8 cellular contexts compared by ENCODE assay signal in the genomic region with DNA sequence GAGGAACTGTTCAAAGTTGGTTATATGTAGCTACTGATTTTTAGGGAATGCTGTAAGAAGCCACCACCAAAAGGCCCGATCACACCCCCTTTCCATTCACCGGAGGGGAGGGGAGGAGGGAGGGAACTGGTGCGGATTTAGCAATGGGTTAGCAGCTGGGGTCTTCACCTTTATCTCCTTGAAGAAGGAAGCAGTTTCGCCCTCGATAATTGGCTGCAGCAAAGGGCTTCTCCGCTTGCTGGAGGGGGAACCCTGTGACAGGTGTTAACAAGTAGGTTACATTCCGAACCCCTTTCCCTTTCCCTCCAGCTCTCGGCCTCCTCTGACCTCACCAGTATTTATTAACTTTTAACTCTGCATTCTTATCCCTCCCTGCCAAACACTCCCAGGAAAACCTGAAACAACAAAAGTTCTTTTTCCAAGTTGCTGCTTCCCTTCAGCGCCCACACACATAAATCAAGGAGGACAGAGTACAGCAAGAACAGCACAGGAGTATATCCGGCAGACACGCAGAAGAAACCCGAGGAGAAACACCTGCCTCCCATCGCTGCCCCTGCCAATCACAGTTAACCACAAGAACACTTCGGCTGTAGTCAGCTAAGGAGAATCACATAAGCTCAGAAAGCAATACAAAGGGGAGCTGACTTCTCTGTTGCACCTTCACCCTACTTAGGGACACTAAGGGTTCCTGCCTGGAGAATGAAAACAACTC. TPM values are rescaled to one million over a fixed set of nuclear protein-coding genes. Genes with fewer than 3 reads are reported as not detected.
DNase-seq lines count a peak whose midpoint lies in the region; ATAC-seq and TF ChIP-seq lines count a peak whose summit lies in the region.

No MANE protein-coding gene starts in this region.

- H3K9ac ChIP-seq in mesenchymal stem cell (ENCODE audit: low read length) = no peak overlapping the region

- peak; percentile 96 for ATAC-seq in HG03135 (IDR thresholded peaks at IDR 0.05; ENCODE audit: unreplicated experiment)

- in situ Hi-C loops in brain microvascular endothelial cell (cut with HindIII; ENCODE audit: low pct_ligation_motif_present, low sequenced_read_pairs) = no loop called here

- TF ChIP-seq CTCF in cardiac muscle cell (IDR thresholded peaks at IDR 0.05; ENCODE audit: low read depth, low read length) = no peak
- no peak for TF ChIP-seq CTCF in brain microvascular endothelial cell (IDR thresholded peaks at IDR 0.05; ENCODE audit: low read depth, low read length, missing control alignments)

- H3K4me3 Mint-ChIP-seq in activated T-cell treated with anti-CD3 and anti-CD28 coated beads, Interleukin-2, amount 50 U/mL, for 24 hours = peak overlapping the region; percentile 32

- no peaks in the 10 kb centered on the region for H3K9me3 Mint-ChIP-seq in activated T-cell treated with anti-CD3 and anti-CD28 coated beads, Interleukin-2, amount 50 U/mL, for 24 hours

- no peak overlapping the region for H4K91ac ChIP-seq in mesenchymal stem cell (ENCODE audit: low read length)

- no peaks in the 10 kb centered on the region for H3K79me1 ChIP-seq in mesenchymal stem cell (replicated peaks; ENCODE audit: low read length, poor library complexity, severe bottlenecking)

- H3K27me3 Mint-ChIP-seq in activated T-cell treated with anti-CD3 and anti-CD28 coated beads, Interleukin-2, amount 50 U/mL, for 24 hours = no peaks in the 10 kb centered on the region

- no peaks in the 10 kb centered on the region for H3K9me3 ChIP-seq in cardiac muscle cell (ENCODE audit: low read depth)
- no peaks in the 10 kb centered on the region for H3K9me3 ChIP-seq in mesenchymal stem cell (ENCODE audit: control insufficient read depth, low read length)

- peak overlapping the region; percentile 70 for H3K4me2 ChIP-seq in mesenchymal stem cell (ENCODE audit: low read length, poor library complexity, severe bottlenecking)

- no peak for DNase-seq in cardiac muscle cell (ENCODE audit: low read depth in 1 of 2, low spot score in 1 of 2)
- DNase-seq in cardiac septum (ENCODE audit: low spot score) = no peak
- DNase-seq in activated T-cell treated with anti-CD3 and anti-CD28 coated beads, Interleukin-2, amount 50 U/mL, for 24 hours = peak; percentile 36
- DNase-seq in mesenchymal stem cell = peak; percentile 17
- DNase-seq in brain microvascular endothelial cell = no peak
- no peak for DNase-seq in HuH-7 (ENCODE audit: low spot score)
- no peak for DNase-seq in GM03348 (ENCODE audit: low spot score)

- no peak overlapping the region for H3K4me3 ChIP-seq in cardiac muscle cell
- no peak overlapping the region for H3K4me3 ChIP-seq in mesenchymal stem cell (ENCODE audit: insufficient read depth in 1 of 2, low read depth in 1 of 2, low read length in 2 of 2)
- H3K4me3 ChIP-seq in brain microvascular endothelial cell (ENCODE audit: low read depth, low read length) = no peak overlapping the region

- H3K18ac ChIP-seq in mesenchymal stem cell (ENCODE audit: low read depth in 1 of 2, low read length in 2 of 2) = no peak overlapping the region

- WGBS in mesenchymal stem cell = 60% methylated on average over 11 of the region's 14 CpGs

- H2BK5ac ChIP-seq in mesenchymal stem cell (ENCODE audit: low read depth, low read length, poor library complexity, severe bottlenecking) = no peak overlapping the region

- no peaks in the 10 kb centered on the region for H3K4me1 ChIP-seq in cardiac muscle cell (ENCODE audit: low read depth)
- H3K4me1 ChIP-seq in mesenchymal stem cell (ENCODE audit: control insufficient read depth, insufficient read depth, low read depth, low read length) = peaks cover 9% of the 10 kb centered on the region

- H3K23ac ChIP-seq in mesenchymal stem cell (ENCODE audit: low read length in 2 of 2) = no peak overlapping the region

- no peak overlapping the region for H3K27ac Mint-ChIP-seq in activated T-cell treated with anti-CD3 and anti-CD28 coated beads, Interleukin-2, amount 50 U/mL, for 24 hours

- H3K27me3 ChIP-seq in cardiac muscle cell (no peaks in the 10 kb centered on the region), mesenchymal stem cell (ENCODE audit: control insufficient read depth in 1 of 2, insufficient read depth in 1 of 2, low read length in 2 of 2) (no peaks in the 10 kb centered on the region), brain microvascular endothelial cell (replicated peaks) (no peaks in the 10 kb centered on the region)

- intact Hi-C loops in cardiac septum (cut with DNase I) = no loop called here

- H2BK15ac ChIP-seq in mesenchymal stem cell (ENCODE audit: low read depth, poor library complexity, severe bottlenecking) = no peak overlapping the region

- no peak overlapping the region for H2BK12ac ChIP-seq in mesenchymal stem cell (ENCODE audit: low read length in 2 of 2)

- peaks cover 23% of the 10 kb centered on the region for H3K4me1 Mint-ChIP-seq in activated T-cell treated with anti-CD3 and anti-CD28 coated beads, Interleukin-2, amount 50 U/mL, for 24 hours (ENCODE audit: low read depth)

- H3K27ac ChIP-seq in cardiac muscle cell = peak overlapping the region; percentile 38
- peak overlapping the region; percentile 64 for H3K27ac ChIP-seq in mesenchymal stem cell (ENCODE audit: low read length, poor library complexity, severe bottlenecking)
- no peak overlapping the region for H3K27ac ChIP-seq in brain microvascular endothelial cell

- H3K36me3 ChIP-seq in cardiac muscle cell (peaks cover 33% of the 10 kb centered on the region), mesenchymal stem cell (ENCODE audit: control insufficient read depth in 1 of 2, insufficient read depth in 2 of 2, low read depth in 1 of 2, low read length in 2 of 2) (peaks cover 4 to 48% of the 10 kb centered on the region in 2 experiments), brain microvascular endothelial cell (replicated peaks) (peaks cover 8% of the 10 kb centered on the region)

- no peak overlapping the region for H3K14ac ChIP-seq in mesenchymal stem cell (ENCODE audit: low read length in 2 of 2)

- H2AFZ ChIP-seq in mesenchymal stem cell (ENCODE audit: low read depth, low read length) = no peak overlapping the region

- H2AK5ac ChIP-seq in mesenchymal stem cell (ENCODE audit: low read length, severe bottlenecking) = no peak overlapping the region

- H3K4ac ChIP-seq in mesenchymal stem cell (ENCODE audit: low read depth in 1 of 2, low read length in 2 of 2) = no peak overlapping the region

- H2BK120ac ChIP-seq in mesenchymal stem cell (ENCODE audit: low read depth, low read length) = no peak overlapping the region

- no peaks in the 10 kb centered on the region for H3K36me3 Mint-ChIP-seq in activated T-cell treated with anti-CD3 and anti-CD28 coated beads, Interleukin-2, amount 50 U/mL, for 24 hours (ENCODE audit: low read depth)

- H4K8ac ChIP-seq in mesenchymal stem cell (ENCODE audit: low read length) = no peak overlapping the region

RNA-seq across cellular contexts. Expression of a gene that starts 39.8 kb away (rescaled TPM):
- total RNA-seq in cardiac muscle cell = 3.0 and 3.2 TPM in 2 replicates
- polyA plus RNA-seq in cardiac muscle cell = 2.6 and 5.1 TPM in 2 replicates
- total RNA-seq in cardiac septum = 7.0 TPM
- 9.1 TPM for polyA plus RNA-seq in mesenchymal stem cell (2013, experiment 1 of 2)
- polyA plus RNA-seq in mesenchymal stem cell (2013, experiment 2 of 2) = 9.6 TPM

Comparison
In these comparisons a context has a peak if more than half of its experiments do, and no peak if none do; other contexts are left out.
1. DNase-seq: peak in activated T-cell treated with anti-CD3 and anti-CD28 coated beads, Interleukin-2, amount 50 U/mL, for 24 hours (single experiment) and mesenchymal stem cell (single experiment); none in cardiac muscle cell (0 of 2), cardiac septum (single experiment), brain microvascular endothelial cell (single experiment), HuH-7 (single experiment) and GM03348 (single experiment).